ENCODE assay signal across 1 cellular context in the genomic region with DNA sequence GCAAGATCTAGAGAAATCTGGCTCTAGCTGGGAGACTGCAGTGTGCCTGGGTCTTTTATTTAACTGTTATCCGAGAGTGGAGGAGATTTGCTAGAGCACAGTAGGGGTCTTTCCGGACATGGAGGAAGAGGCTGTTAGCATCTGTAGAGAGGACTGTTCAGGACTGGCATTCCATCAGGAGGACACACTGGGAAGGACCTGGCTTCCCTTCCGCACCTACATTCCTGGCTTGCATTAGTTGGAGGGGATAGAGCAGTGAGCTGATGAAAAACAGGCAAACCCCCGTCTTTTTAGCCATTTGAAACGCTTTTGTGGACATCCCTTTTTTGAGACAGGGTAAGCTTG.
TF ChIP-seq lines count a peak whose summit lies in the region.

No MANE protein-coding gene starts in this region.

TF ChIP-seq in A549, 52 proteins besides CTCF, POLR2A, EP300 and RAD21 (continued from another document):
- TF ChIP-seq ZFP36 (IDR thresholded peaks at IDR 0.05; ENCODE audit: borderline replicate concordance, partially characterized antibody) (no peak), MAFK (IDR thresholded peaks at IDR 0.05; ENCODE audit: partially characterized antibody) (no peak), HDAC2 (IDR thresholded peaks at IDR 0.05) (no peak), JUNB (IDR thresholded peaks at IDR 0.05) (no peak)
